8 cellular contexts compared by ENCODE assay signal in the genomic region with DNA sequence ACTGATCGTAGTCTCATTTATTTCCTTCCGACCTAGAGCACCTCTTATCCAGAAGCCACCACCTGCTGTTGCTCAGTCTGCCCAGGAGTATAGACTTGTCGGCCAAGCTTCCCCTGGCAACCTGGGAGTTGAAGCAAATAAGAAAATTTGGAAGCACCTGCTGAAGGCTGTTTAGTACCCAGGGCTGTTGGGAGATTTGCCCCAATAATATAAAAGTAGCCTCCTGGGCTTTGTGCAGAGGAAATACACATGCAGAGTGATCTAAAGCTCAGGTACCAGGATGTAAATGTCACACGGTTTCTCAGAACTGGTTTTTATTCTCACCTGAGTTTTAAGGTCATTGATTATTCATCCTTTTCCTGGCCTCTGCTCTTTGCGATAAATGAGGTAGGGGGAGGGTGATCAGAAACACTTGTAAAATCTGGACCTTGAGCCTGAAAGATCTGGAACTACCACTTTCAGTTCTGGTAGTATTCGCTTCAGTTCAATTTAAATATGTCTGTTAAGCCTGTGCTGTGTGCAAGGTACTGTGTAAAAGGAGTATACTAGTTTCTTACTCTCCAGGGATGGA.
DNase-seq lines count a peak whose midpoint lies in the region; ATAC-seq and TF ChIP-seq lines count a peak whose summit lies in the region.

No MANE protein-coding gene starts in this region.

- no peaks in the 10 kb centered on the region for H3K9me3 ChIP-seq in RWPE2 (ENCODE audit: severe bottlenecking)

- no peak for DNase-seq in RWPE2 (ENCODE audit: low spot score)
- DNase-seq in fibroblast of mammary gland (ENCODE audit: low read depth): no peak
- no peak for DNase-seq in retinal pigment epithelial cell (ENCODE audit: low read depth)
- no peak for DNase-seq in NK-92 (lab: John Stamatoyannopoulos, UW; ENCODE audit: unreplicated experiment)
- no peak for DNase-seq in GM19240 (ENCODE audit: insufficient read length, low spot score)
- no peak for DNase-seq in HK-2 (ENCODE audit: unreplicated experiment)

- H3K4me1 ChIP-seq in RWPE2 (ENCODE audit: insufficient read depth, poor library complexity, severe bottlenecking): peaks cover 4% of the 10 kb centered on the region

- peak overlapping the region; percentile 77 for H3K27ac ChIP-seq in RWPE2 (ENCODE audit: poor library complexity, severe bottlenecking)

- ATAC-seq in GM19324 (IDR thresholded peaks at IDR 0.05; ENCODE audit: low FRiP score, unreplicated experiment) (peak; percentile 9), RWPE2 (ENCODE audit: low read depth) (no peak; the same call in 2 of the 3 replicates), GM18498 (IDR thresholded peaks at IDR 0.05; ENCODE audit: unreplicated experiment) (no peak)

- no peaks in the 10 kb centered on the region for H3K27me3 ChIP-seq in RWPE2 (ENCODE audit: insufficient read depth, poor library complexity, severe bottlenecking)

- H3K36me3 ChIP-seq in RWPE2 (ENCODE audit: low read depth): no peaks in the 10 kb centered on the region

- H3K4me3 ChIP-seq in RWPE2 (ENCODE audit: severe bottlenecking) (peak overlapping the region; percentile 75), fibroblast of mammary gland (ENCODE audit: control insufficient read depth, low read depth, low read length) (peak overlapping the region; percentile 40), retinal pigment epithelial cell (ENCODE audit: low read length) (peak overlapping the region; percentile 43)

- TF ChIP-seq CTCF in RWPE2 (IDR thresholded peaks at IDR 0.05; ENCODE audit: poor library complexity, severe bottlenecking) (peak; percentile 25), fibroblast of mammary gland (conservative IDR thresholded peaks at IDR 0.05; ENCODE audit: control insufficient read depth, insufficient read depth, low read depth, low read length) (no peak), retinal pigment epithelial cell (conservative IDR thresholded peaks at IDR 0.05; ENCODE audit: low read depth, low read length) (no peak)
